In genomic region chr10:57420881-57421280, GRCh38 we compare ENCODE assay signal across 32 cellular contexts.
"Had no signal": no experiment of that assay in that cellular context is flagged by ENCODE, and none has a peak within 500 bp of the region (broad histone marks: within the 10 kb centered on the region; RNA-seq: fewer than 3 reads in every experiment).

No MANE protein-coding gene starts in this region.

- H3K4me3 Mint-ChIP-seq: activated CD4-positive, alpha-beta memory T cell treated with anti-CD3 and anti-CD28 coated beads, Interleukin-2, amount 10 ng/mL, durations not matched to agents 7 days and 5 days; activated CD8-positive, alpha-beta memory T cell treated with anti-CD3 and anti-CD28 coated beads, Interleukin-2, amount 10 ng/mL, durations not matched to agents 7 days and 5 days; activated naive CD4-positive, alpha-beta T cell treated with anti-CD3 and anti-CD28 coated beads, Interleukin-2, amount 10 ng/mL, durations not matched to agents 7 days and 5 days; activated naive CD8-positive, alpha-beta T cell; activated naive CD8-positive, alpha-beta T cell treated with anti-CD3 and anti-CD28 coated beads, Interleukin-2, amount 50 U/mL, for 24 hours; brain had no signal

- ATAC-seq: activated CD8-positive, alpha-beta memory T cell treated with anti-CD3 and anti-CD28 coated beads, Interleukin-2, amount 10 ng/mL, durations not matched to agents 7 days and 5 days; activated naive CD8-positive, alpha-beta T cell treated with anti-CD3 and anti-CD28 coated beads, Interleukin-2, amount 50 U/mL, for 24 hours; Panc1 had no signal

- H3K4me3 ChIP-seq: SJCRH30, SK-N-MC had no signal

- H3K36me3 ChIP-seq: SJCRH30, WERI-Rb-1 had no signal

- H3K27ac Mint-ChIP-seq: activated CD4-positive, alpha-beta memory T cell treated with anti-CD3 and anti-CD28 coated beads, Interleukin-2, amount 10 ng/mL, durations not matched to agents 7 days and 5 days; activated CD8-positive, alpha-beta memory T cell treated with anti-CD3 and anti-CD28 coated beads, Interleukin-2, amount 10 ng/mL, durations not matched to agents 7 days and 5 days; activated naive CD4-positive, alpha-beta T cell treated with anti-CD3 and anti-CD28 coated beads, Interleukin-2, amount 10 ng/mL, durations not matched to agents 7 days and 5 days; activated naive CD8-positive, alpha-beta T cell; activated naive CD8-positive, alpha-beta T cell treated with anti-CD3 and anti-CD28 coated beads, Interleukin-2, amount 50 U/mL, for 24 hours; brain had no signal

- DNase-seq: activated CD4-positive, alpha-beta memory T cell treated with anti-CD3 and anti-CD28 coated beads, Interleukin-2, amount 10 ng/mL, durations not matched to agents 7 days and 5 days; activated CD4-positive, alpha-beta T cell treated with anti-CD3 and anti-CD28 coated beads for 1 hour; activated CD4-positive, alpha-beta T cell treated with anti-CD3 and anti-CD28 coated beads for 48 hours; activated CD4-positive, CD25-positive, alpha-beta regulatory T cell; activated CD8-positive, alpha-beta memory T cell treated with anti-CD3 and anti-CD28 coated beads for 24 hours; activated CD8-positive, alpha-beta memory T cell treated with anti-CD3 and anti-CD28 coated beads, Interleukin-2, amount 10 ng/mL, durations not matched to agents 7 days and 5 days; activated CD8-positive, alpha-beta memory T cell treated with anti-CD3 and anti-CD28 coated beads, Interleukin-2, amount 50 U/mL, for 48 hours; activated effector memory CD4-positive, alpha-beta T cell treated with Interleukin-2 at 50 U/mL for 16 hours; activated naive CD4-positive, alpha-beta T cell treated with anti-CD3 and anti-CD28 coated beads, Interleukin-2, amount 10 ng/mL, durations not matched to agents 7 days and 5 days; activated naive CD8-positive, alpha-beta T cell treated with anti-CD3 and anti-CD28 coated beads, Interleukin-2, amount 50 U/mL, for 24 hours; activated T-cell treated with anti-CD3 and anti-CD28 coated beads, Interleukin-2, amount 50 U/mL, for 48 hours; anterior cingulate cortex; caudate nucleus; cerebellar nuclear complex; NCI-H1092 treated with DMSO at 0.1 percent for 48 hours; NCI-H1417; NCI-H146; NCI-H187; NCI-H2081 treated with DMSO at 0.1 percent for 48 hours; NCI-H2171; NCI-H446 treated with DMSO at 0.1 percent for 48 hours; NCI-H524; NCI-H69; NCI-H82; SHP77; SJCRH30; T1000; WERI-Rb-1 had no signal

- H3K27ac ChIP-seq: SJCRH30, SK-N-MC, WERI-Rb-1 had no signal

- H3K9me3 ChIP-seq: SJCRH30 had no signal

- H3K4me1 ChIP-seq: SJCRH30 had no signal

- H3K27me3 ChIP-seq: SJCRH30 had no signal

- H3K36me3 Mint-ChIP-seq: activated CD8-positive, alpha-beta memory T cell treated with anti-CD3 and anti-CD28 coated beads, Interleukin-2, amount 10 ng/mL, durations not matched to agents 7 days and 5 days; activated naive CD4-positive, alpha-beta T cell treated with anti-CD3 and anti-CD28 coated beads, Interleukin-2, amount 10 ng/mL, durations not matched to agents 7 days and 5 days; activated naive CD8-positive, alpha-beta T cell; brain had no signal

- H3K9me3 Mint-ChIP-seq: activated CD4-positive, alpha-beta memory T cell treated with anti-CD3 and anti-CD28 coated beads, Interleukin-2, amount 10 ng/mL, durations not matched to agents 7 days and 5 days had no signal

- H3K4me1 Mint-ChIP-seq: activated CD4-positive, alpha-beta memory T cell treated with anti-CD3 and anti-CD28 coated beads, Interleukin-2, amount 10 ng/mL, durations not matched to agents 7 days and 5 days; activated CD8-positive, alpha-beta memory T cell treated with anti-CD3 and anti-CD28 coated beads, Interleukin-2, amount 10 ng/mL, durations not matched to agents 7 days and 5 days; activated naive CD4-positive, alpha-beta T cell treated with anti-CD3 and anti-CD28 coated beads, Interleukin-2, amount 10 ng/mL, durations not matched to agents 7 days and 5 days; activated naive CD8-positive, alpha-beta T cell treated with anti-CD3 and anti-CD28 coated beads, Interleukin-2, amount 50 U/mL, for 24 hours; brain had no signal

- H3K27me3 Mint-ChIP-seq: activated CD4-positive, alpha-beta memory T cell treated with anti-CD3 and anti-CD28 coated beads, Interleukin-2, amount 10 ng/mL, durations not matched to agents 7 days and 5 days; activated CD8-positive, alpha-beta memory T cell treated with anti-CD3 and anti-CD28 coated beads, Interleukin-2, amount 10 ng/mL, durations not matched to agents 7 days and 5 days; activated naive CD4-positive, alpha-beta T cell treated with anti-CD3 and anti-CD28 coated beads, Interleukin-2, amount 10 ng/mL, durations not matched to agents 7 days and 5 days; activated naive CD8-positive, alpha-beta T cell; activated naive CD8-positive, alpha-beta T cell treated with anti-CD3 and anti-CD28 coated beads, Interleukin-2, amount 50 U/mL, for 24 hours; brain had no signal
